18 cellular contexts compared by ENCODE assay signal in genomic region chr2:202249864-202250263, GRCh38. TPM values are rescaled to one million over a fixed set of nuclear protein-coding genes. Genes with fewer than 3 reads are reported as not detected.
DNase-seq lines count a peak whose midpoint lies in the region; TF ChIP-seq lines count a peak whose summit lies in the region.
"Had no signal": no experiment of that assay in that cellular context is flagged by ENCODE, and none has a peak within 500 bp of the region (broad histone marks: within the 10 kb centered on the region; RNA-seq: fewer than 3 reads in every experiment).

No MANE protein-coding gene starts in this region.

- TF ChIP-seq POLR2A in spleen (IDR thresholded peaks at IDR 0.05): no peak

- no peak for TF ChIP-seq EP300 in Ishikawa (IDR thresholded peaks at IDR 0.05; ENCODE audit: borderline replicate concordance)

- no peaks in the 10 kb centered on the region for H3K79me2 ChIP-seq in ACC112 (ENCODE audit: control insufficient read depth, insufficient read depth, low read length, unreplicated experiment)

- 59 to 75% (median 66%) methylated on average over 6 of the region's 6 CpGs for WGBS in spleen, 5 donors

- no peak for TF ChIP-seq CTCF in choroid plexus epithelial cell (conservative IDR thresholded peaks at IDR 0.05; ENCODE audit: low read depth, low read length)
- TF ChIP-seq CTCF in spleen (IDR thresholded peaks at IDR 0.05 in 8 of 11, conservative IDR thresholded peaks at IDR 0.05 in 3 of 11): no peak

- H3K4me3 ChIP-seq in ACC112 (ENCODE audit: low read depth, low read length) (no peak overlapping the region), choroid plexus epithelial cell (ENCODE audit: low read depth, low read length) (no peak overlapping the region), spleen (no peak overlapping the region)
- H3K4me3 ChIP-seq: cardiac muscle cell, gastroesophageal sphincter, lower lobe of right lung had no signal

- intact Hi-C loops in posterior vena cava (cut with DNase I): loop anchor here in 1 of 2 donors (5.0 kb wide), 1 partner anchor 883 kb away; no protein-coding TSS in a partner anchor
- intact Hi-C loops in spleen (cut with DNase I; ENCODE audit: low total_unique reads): no loop called here

- H3K27ac ChIP-seq in ACC112 (ENCODE audit: low read depth, low read length): no peak overlapping the region
- no peak overlapping the region for H3K27ac ChIP-seq in spleen
- H3K27ac ChIP-seq: cardiac muscle cell, gastroesophageal sphincter, lower lobe of right lung, WERI-Rb-1 had no signal

- H2AFZ ChIP-seq in ACC112 (ENCODE audit: low read length, unreplicated experiment): peak overlapping the region; percentile 57

- no peak for TF ChIP-seq RAD21 in Ishikawa (IDR thresholded peaks at IDR 0.05; ENCODE audit: low read depth)

- DNase-seq in choroid plexus epithelial cell (ENCODE audit: low read depth) (peak; percentile 33), left kidney (ENCODE audit: low read depth, low spot score) (peak; percentile 12), GDM1 (lab: John Stamatoyannopoulos, UW) (no peak), posterior vena cava (ENCODE audit: low spot score) (no peak), HUDEP-2 (lab: John Stamatoyannopoulos, UW; ENCODE audit: unreplicated experiment in 76 of 76) (no peak), spleen (no peak)
- DNase-seq: activated naive CD4-positive, alpha-beta T cell treated with Interleukin-2 at 50 U/mL for 16 hours; effector memory CD8-positive, alpha-beta T cell; lower lobe of right lung; MV-4-11; NCI-H2171 treated with DMSO at 0.1 percent for 48 hours; small intestine; substantia nigra; WERI-Rb-1 had no signal

- H3K4me1 ChIP-seq in ACC112 (ENCODE audit: control insufficient read depth, insufficient read depth, low read length, unreplicated experiment) (peaks cover 9% of the 10 kb centered on the region), spleen (no peaks in the 10 kb centered on the region)
- H3K4me1 ChIP-seq: gastroesophageal sphincter, lower lobe of right lung had no signal

- H3K36me3 ChIP-seq in ACC112 (ENCODE audit: insufficient read depth, low read length) (no peaks in the 10 kb centered on the region), spleen (no peaks in the 10 kb centered on the region)
- H3K36me3 ChIP-seq: cardiac muscle cell, gastroesophageal sphincter, lower lobe of right lung, WERI-Rb-1 had no signal

- no peaks in the 10 kb centered on the region for H3K9me3 ChIP-seq in spleen
- H3K9me3 ChIP-seq: gastroesophageal sphincter, lower lobe of right lung had no signal

- no peaks in the 10 kb centered on the region for H3K27me3 ChIP-seq in ACC112 (ENCODE audit: insufficient read depth, low read length)
- H3K27me3 ChIP-seq in spleen (replicated peaks in 1 of 7): no peaks in the 10 kb centered on the region
- H3K27me3 ChIP-seq: cardiac muscle cell had no signal

TF ChIP-seq in Ishikawa, 13 proteins besides CTCF, POLR2A, EP300 and RAD21:
- TF ChIP-seq EGR1 (IDR thresholded peaks at IDR 0.05): no peak
- TF ChIP-seq MAX (IDR thresholded peaks at IDR 0.05): peak; percentile 44; the same call in 1 of the 2 replicates
- no peak for TF ChIP-seq NFIC (IDR thresholded peaks at IDR 0.05)
- no peak for TF ChIP-seq TAF1 (IDR thresholded peaks at IDR 0.05; ENCODE audit: low read depth)
- TF ChIP-seq ZBTB7A (IDR thresholded peaks at IDR 0.05; ENCODE audit: low read depth): no peak

RNA-seq across cellular contexts. Expression of gene SUMO1, which starts 11.5 kb away (rescaled TPM):
- total RNA-seq in posterior vena cava (10 to 100 TPM; 62.7 to 64.2 TPM), spleen (10 to 100 TPM; 58.0 to 72.6 (median 65.5) TPM)
- 100 to 1,000 TPM in 2 of 3 donors, 10 to 100 TPM in 1; 82.5 to 121 (median 120) TPM for polyA plus RNA-seq in spleen

RNA-seq across cellular contexts. Expression of gene NOP58, which starts 15.7 kb away (rescaled TPM):
- total RNA-seq in posterior vena cava (10 to 100 TPM; 37.9 to 41.3 TPM), spleen (100 to 1,000 TPM in 3 of 7 donors, 10 to 100 TPM in 4; 57.2 to 123 (median 86.9) TPM)
- polyA plus RNA-seq in spleen: 10 to 100 TPM; 60.7 to 86.3 (median 66.2) TPM

Comparison
In these comparisons a context has a peak if more than half of its experiments do, and no peak if none do; other contexts are left out.
1. DNase-seq: peak in choroid plexus epithelial cell (single experiment) and left kidney (single experiment); none in GDM1 (single experiment), posterior vena cava (single experiment), HUDEP-2 (0 of 76) and spleen (single experiment).